In genomic region chr12:74490390-74491064, GRCh38 we compare ENCODE assay signal across 11 cellular contexts. TPM values are rescaled to one million over a fixed set of nuclear protein-coding genes. Genes with fewer than 3 reads are reported as not detected.
DNase-seq lines count a peak whose midpoint lies in the region; ATAC-seq and FAIRE-seq lines count a peak whose summit lies in the region.
"Had no signal": no experiment of that assay in that cellular context is flagged by ENCODE, and none has a peak within 500 bp of the region (broad histone marks: within the 10 kb centered on the region; RNA-seq: fewer than 3 reads in every experiment).

No MANE protein-coding gene starts in this region.

- peaks cover 7% of the 10 kb centered on the region for H3K4me1 Mint-ChIP-seq in activated T-cell treated with anti-CD3 and anti-CD28 coated beads, Interleukin-2, amount 50 U/mL, for 4 hours (ENCODE audit: low read depth)

- no peaks in the 10 kb centered on the region for H3K27me3 Mint-ChIP-seq in activated T-cell treated with anti-CD3 and anti-CD28 coated beads, Interleukin-2, amount 50 U/mL, for 4 hours (ENCODE audit: low read depth)

- no peaks in the 10 kb centered on the region for H3K27me3 ChIP-seq in MG63
- H3K27me3 ChIP-seq in neuron (ENCODE audit: insufficient read depth, low read length): no peaks in the 10 kb centered on the region

- no peaks in the 10 kb centered on the region for H3K9me3 Mint-ChIP-seq in activated T-cell treated with anti-CD3 and anti-CD28 coated beads, Interleukin-2, amount 50 U/mL, for 4 hours

- H3K4me3 ChIP-seq in MG63 (peak overlapping the region; percentile 34), neuron (ENCODE audit: low read length) (no peak overlapping the region)
- H3K4me3 ChIP-seq: skin epidermis had no signal

- no peak for FAIRE-seq in RCC 7860 (lab: Jason Lieb, UNC)
- FAIRE-seq: frontal cortex had no signal

- DNase-seq in activated T-cell treated with anti-CD3 and anti-CD28 coated beads, Interleukin-2, amount 50 U/mL, for 4 hours: no peak
- DNase-seq in activated T-cell treated with anti-CD3 and anti-CD28 coated beads, Interleukin-2, amount 50 U/mL, for 1 hour: no peak
- DNase-seq in MG63: no peak
- no peak for DNase-seq in HK-2 (ENCODE audit: unreplicated experiment)
- DNase-seq in RCC 7860 (ENCODE audit: low spot score): no peak
- no peak for DNase-seq in GM19240 (ENCODE audit: insufficient read length, low spot score)
- DNase-seq: NCI-H1436 had no signal

- H3K36me3 ChIP-seq in MG63: no peaks in the 10 kb centered on the region
- no peaks in the 10 kb centered on the region for H3K36me3 ChIP-seq in neuron (ENCODE audit: insufficient read depth, low read length)

- peak overlapping the region; percentile 47 for H2AFZ ChIP-seq in neuron (ENCODE audit: low read depth, low read length)

- ATAC-seq in activated T-cell treated with anti-CD3 and anti-CD28 coated beads, Interleukin-2, amount 50 U/mL, for 4 hours: no peak
- ATAC-seq in HG02610 (IDR thresholded peaks at IDR 0.05; ENCODE audit: unreplicated experiment): peak; percentile 70

- peaks cover 5% of the 10 kb centered on the region for H3K4me1 ChIP-seq in neuron (ENCODE audit: insufficient read depth, low read length)

- no peaks in the 10 kb centered on the region for H3K36me3 Mint-ChIP-seq in activated T-cell treated with anti-CD3 and anti-CD28 coated beads, Interleukin-2, amount 50 U/mL, for 4 hours (ENCODE audit: insufficient read depth)

- peak overlapping the region; percentile 46 for H3K4me3 Mint-ChIP-seq in activated T-cell treated with anti-CD3 and anti-CD28 coated beads, Interleukin-2, amount 50 U/mL, for 4 hours

- H3K9me3 ChIP-seq in MG63 (no peaks in the 10 kb centered on the region), neuron (ENCODE audit: low read length) (no peaks in the 10 kb centered on the region)

RNA-seq across cellular contexts. Expression of gene ATXN7L3B, which starts 47.1 kb away (rescaled TPM):
- total RNA-seq in activated T-cell treated with anti-CD3 and anti-CD28 coated beads, Interleukin-2, amount 50 U/mL, for 4 hours: 10 to 100 TPM; 20.0 to 21.0 (median 20.7) TPM
- total RNA-seq in MG63 (2014; rRNA removed; shearing (Covaris generic); ENCODE audit: low replicate concordance): 38.6 and 40.2 TPM in 2 replicates
